ENCODE assay signal across 17 cellular contexts in genomic region chr9:106953166-106953565, GRCh38.
A peak's percentile ranks its signal among the peaks of the same experiment; 100 is the strongest.
DNase-seq lines count a peak whose midpoint lies in the region; ATAC-seq and TF ChIP-seq lines count a peak whose summit lies in the region.
"Had no signal": no experiment of that assay in that cellular context is flagged by ENCODE, and none has a peak within 500 bp of the region (broad histone marks: within the 10 kb centered on the region; RNA-seq: fewer than 3 reads in every experiment).

No MANE protein-coding gene starts in this region.

- no peaks in the 10 kb centered on the region for H3K4me1 ChIP-seq in left lung
- H3K4me1 ChIP-seq: colonic mucosa, esophagus squamous epithelium, vagina had no signal

- H3K4me3 Mint-ChIP-seq in activated CD4-positive, alpha-beta T cell treated with anti-CD3 and anti-CD28 coated beads, Interleukin-2, amount 10 ng/mL, durations not matched to agents 7 days and 5 days = no peak overlapping the region
- H3K4me3 Mint-ChIP-seq: activated naive CD8-positive, alpha-beta T cell treated with anti-CD3 and anti-CD28 coated beads, Interleukin-2, amount 50 U/mL, for 24 hours; CD14-positive monocyte; stimulated activated memory B cell treated with anti-CD40 and anti-IgM and Interleukin-4, amounts not matched to agents 10 μg/mL and 1 μg/mL and 100 μg/mL, for 72 hours had no signal

- no peaks in the 10 kb centered on the region for H3K9me3 ChIP-seq in left lung
- H3K9me3 ChIP-seq: colonic mucosa, esophagus squamous epithelium, vagina had no signal

- H3K27ac Mint-ChIP-seq in activated CD4-positive, alpha-beta T cell treated with anti-CD3 and anti-CD28 coated beads, Interleukin-2, amount 10 ng/mL, durations not matched to agents 7 days and 5 days = no peak overlapping the region
- H3K27ac Mint-ChIP-seq: activated naive CD8-positive, alpha-beta T cell treated with anti-CD3 and anti-CD28 coated beads, Interleukin-2, amount 50 U/mL, for 24 hours; CD14-positive monocyte; stimulated activated memory B cell treated with anti-CD40 and anti-IgM and Interleukin-4, amounts not matched to agents 10 μg/mL and 1 μg/mL and 100 μg/mL, for 72 hours had no signal

- H3K27me3 ChIP-seq in BJ (ENCODE audit: control insufficient read depth, insufficient read depth, low read length) = no peaks in the 10 kb centered on the region
- no peaks in the 10 kb centered on the region for H3K27me3 ChIP-seq in left lung
- H3K27me3 ChIP-seq: colonic mucosa, esophagus squamous epithelium, vagina had no signal

- H3K27me3 Mint-ChIP-seq in activated CD4-positive, alpha-beta T cell treated with anti-CD3 and anti-CD28 coated beads, Interleukin-2, amount 10 ng/mL, durations not matched to agents 7 days and 5 days = peaks cover 7% of the 10 kb centered on the region
- H3K27me3 Mint-ChIP-seq: activated naive CD8-positive, alpha-beta T cell treated with anti-CD3 and anti-CD28 coated beads, Interleukin-2, amount 50 U/mL, for 24 hours; stimulated activated memory B cell treated with anti-CD40 and anti-IgM and Interleukin-4, amounts not matched to agents 10 μg/mL and 1 μg/mL and 100 μg/mL, for 72 hours had no signal

- no peak for TF ChIP-seq CTCF in BJ (IDR thresholded peaks at IDR 0.05; ENCODE audit: insufficient read depth, low read depth, low read length)
- TF ChIP-seq CTCF in left lung (IDR thresholded peaks at IDR 0.05) = no peak

- POLR2A ChIA-PET in BJ (lab: Charles Lee) = no interaction called here
- POLR2A ChIA-PET in activated CD4-positive, alpha-beta T cell treated with anti-CD3 and anti-CD28 coated beads, Interleukin-2, amount 10 ng/mL, durations not matched to agents 7 days and 5 days (lab: Charles Lee) = no interaction called here

- peaks cover 4% of the 10 kb centered on the region for H3K4me1 Mint-ChIP-seq in activated CD4-positive, alpha-beta T cell treated with anti-CD3 and anti-CD28 coated beads, Interleukin-2, amount 10 ng/mL, durations not matched to agents 7 days and 5 days
- H3K4me1 Mint-ChIP-seq: activated naive CD8-positive, alpha-beta T cell treated with anti-CD3 and anti-CD28 coated beads, Interleukin-2, amount 50 U/mL, for 24 hours; CD14-positive monocyte; stimulated activated memory B cell treated with anti-CD40 and anti-IgM and Interleukin-4, amounts not matched to agents 10 μg/mL and 1 μg/mL and 100 μg/mL, for 72 hours had no signal

- H3K4me3 ChIP-seq in BJ (ENCODE audit: low read depth, low read length) (no peak overlapping the region), left lung (no peak overlapping the region)
- H3K4me3 ChIP-seq: colonic mucosa, esophagus squamous epithelium, vagina had no signal

- DNase-seq in BJ (ENCODE audit: low read depth) (peak; percentile 42), M059J (ENCODE audit: low read depth) (peak; percentile 89), dermis blood vessel endothelial cell (peak; percentile 29), non-pigmented ciliary epithelial cell (ENCODE audit: low read depth) (peak; percentile 55), germinal center (ENCODE audit: low spot score) (no peak), left lung (no peak), NCI-H1417 (lab: John Stamatoyannopoulos, UW) (no peak)
- DNase-seq in activated CD4-positive, alpha-beta T cell treated with anti-CD3 and anti-CD28 coated beads, Interleukin-2, amount 10 ng/mL, durations not matched to agents 7 days and 5 days = no peak
- DNase-seq: activated CD8-positive, alpha-beta memory T cell treated with anti-CD3 and anti-CD28 coated beads, Interleukin-2, amount 50 U/mL, for 4 hours; activated naive CD8-positive, alpha-beta T cell treated with anti-CD3 and anti-CD28 coated beads, Interleukin-2, amount 50 U/mL, for 24 hours; colonic mucosa; esophagus squamous epithelium; stimulated activated CD4-positive, alpha-beta T cell treated with anti-CD3 and anti-CD28 coated beads, Interleukin-4, amount 100 ng/mL, for 24 hours had no signal

- H3K27ac ChIP-seq in left lung = no peak overlapping the region
- H3K27ac ChIP-seq: colonic mucosa, esophagus squamous epithelium, HL-60, vagina had no signal

- H3K36me3 ChIP-seq in BJ (ENCODE audit: control insufficient read depth, insufficient read depth, low read length) = no peaks in the 10 kb centered on the region; the same call in 1 of the 2 replicates
- no peaks in the 10 kb centered on the region for H3K36me3 ChIP-seq in left lung
- H3K36me3 ChIP-seq: colonic mucosa had no signal

- peaks cover 4% of the 10 kb centered on the region for H3K9me3 Mint-ChIP-seq in activated CD4-positive, alpha-beta T cell treated with anti-CD3 and anti-CD28 coated beads, Interleukin-2, amount 10 ng/mL, durations not matched to agents 7 days and 5 days
- H3K9me3 Mint-ChIP-seq: activated naive CD8-positive, alpha-beta T cell treated with anti-CD3 and anti-CD28 coated beads, Interleukin-2, amount 50 U/mL, for 24 hours had no signal

- no peaks in the 10 kb centered on the region for H3K36me3 Mint-ChIP-seq in activated CD4-positive, alpha-beta T cell treated with anti-CD3 and anti-CD28 coated beads, Interleukin-2, amount 10 ng/mL, durations not matched to agents 7 days and 5 days (ENCODE audit: low read depth)
- H3K36me3 Mint-ChIP-seq: CD14-positive monocyte; stimulated activated memory B cell treated with anti-CD40 and anti-IgM and Interleukin-4, amounts not matched to agents 10 μg/mL and 1 μg/mL and 100 μg/mL, for 72 hours had no signal

- intact Hi-C loops in left lung (cut with DNase I) = no loop called here

- no peak for ATAC-seq in left lung
- ATAC-seq: activated naive CD8-positive, alpha-beta T cell treated with anti-CD3 and anti-CD28 coated beads, Interleukin-2, amount 50 U/mL, for 24 hours; stimulated activated memory B cell treated with anti-CD40 and anti-IgM and Interleukin-4, amounts not matched to agents 10 μg/mL and 1 μg/mL and 100 μg/mL, for 72 hours had no signal

- CTCF ChIA-PET in BJ (lab: Yijun Ruan, JAX) = no interaction called here
- CTCF ChIA-PET in activated CD4-positive, alpha-beta T cell treated with anti-CD3 and anti-CD28 coated beads, Interleukin-2, amount 10 ng/mL, durations not matched to agents 7 days and 5 days (lab: Charles Lee) = no interaction called here

Comparison
In these comparisons a context has a peak if more than half of its experiments do, and no peak if none do; other contexts are left out.
1. DNase-seq: peak in BJ (single experiment), M059J (single experiment), dermis blood vessel endothelial cell (single experiment) and non-pigmented ciliary epithelial cell (single experiment); none in germinal center (single experiment), activated CD4-positive, alpha-beta T cell treated with anti-CD3 and anti-CD28 coated beads, Interleukin-2, amount 10 ng/mL, durations not matched to agents 7 days and 5 days (single experiment), left lung (0 of 2) and NCI-H1417 (0 of 3).